ENCODE assay signal across 9 cellular contexts in the genomic region with DNA sequence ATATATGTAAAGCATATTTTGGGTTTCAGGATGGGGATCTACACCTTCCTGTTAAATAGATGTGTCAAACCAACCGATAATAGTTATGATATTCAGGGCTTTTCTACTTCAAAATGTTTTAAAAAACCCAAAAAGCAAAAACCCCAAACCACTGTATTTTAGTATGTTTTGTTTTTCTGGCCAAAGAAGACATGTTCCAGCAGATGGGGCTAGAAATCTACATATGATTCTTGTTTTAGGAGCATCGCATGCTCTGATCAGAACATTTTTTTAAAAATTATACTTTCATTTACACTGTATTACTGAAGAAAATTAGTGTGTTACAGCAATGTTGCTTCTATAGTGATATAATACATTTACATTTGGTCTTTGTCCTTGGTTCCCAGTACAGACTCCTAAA. TPM values are rescaled to one million over a fixed set of nuclear protein-coding genes. Genes with fewer than 3 reads are reported as not detected.
DNase-seq lines count a peak whose midpoint lies in the region; ATAC-seq lines count a peak whose summit lies in the region.
"Had no signal": no experiment of that assay in that cellular context is flagged by ENCODE, and none has a peak within 500 bp of the region (broad histone marks: within the 10 kb centered on the region; RNA-seq: fewer than 3 reads in every experiment).

No MANE protein-coding gene starts in this region.

- H3K4me3 Mint-ChIP-seq in naive thymus-derived CD4-positive, alpha-beta T cell, result no peak overlapping the region
- no peak overlapping the region for H3K4me3 Mint-ChIP-seq in activated T-cell treated with anti-CD3 and anti-CD28 coated beads, Interleukin-2, amount 50 U/mL, for 4 hours

- DNase-seq in EL (peak; percentile 30), HCEC 1CT (peak; percentile 3), adipocyte (ENCODE audit: low read depth) (peak; percentile 73), MG63 (no peak), hepatic stellate cell (ENCODE audit: low spot score) (no peak), NCI-H146 (lab: John Stamatoyannopoulos, UW) (no peak)
- DNase-seq in naive thymus-derived CD4-positive, alpha-beta T cell, result peak in 7 of 9 donors; percentile 10 to 46 (median 33)
- no peak for DNase-seq in activated T-cell treated with anti-CD3 and anti-CD28 coated beads, Interleukin-2, amount 50 U/mL, for 4 hours

- no peak overlapping the region for H3K27ac ChIP-seq in naive thymus-derived CD4-positive, alpha-beta T cell (ENCODE audit: low read depth, low read length)
- H3K27ac ChIP-seq: epithelial cell of prostate had no signal

- no peak overlapping the region for H3K4me3 ChIP-seq in adipocyte (ENCODE audit: low read length)
- H3K4me3 ChIP-seq in naive thymus-derived CD4-positive, alpha-beta T cell (ENCODE audit: low read length), result no peak overlapping the region
- no peak overlapping the region for H3K4me3 ChIP-seq in MG63

- POLR2A ChIA-PET in naive thymus-derived CD4-positive, alpha-beta T cell (lab: Charles Lee), result interaction anchor here (1.0 to 1.5 kb wide), 3 partner anchors 8 to 11 kb away, joined by 4 to 5 read pairs (median 5); a partner anchor contains a TSS

- H3K9me3 ChIP-seq in adipocyte (ENCODE audit: control insufficient read depth, low read length) (no peaks in the 10 kb centered on the region), MG63 (no peaks in the 10 kb centered on the region)
- H3K9me3 ChIP-seq in naive thymus-derived CD4-positive, alpha-beta T cell (ENCODE audit: control insufficient read depth in 2 of 3, low read length in 3 of 3), result no peaks in the 10 kb centered on the region

- CTCF ChIA-PET in naive thymus-derived CD4-positive, alpha-beta T cell (lab: Charles Lee), result interaction anchor here (0.6 to 5.0 kb wide), 10 partner anchors 21 to 793 kb away, joined by 3 to 20 read pairs (median 4); no protein-coding TSS in a partner anchor

- H3K36me3 Mint-ChIP-seq in naive thymus-derived CD4-positive, alpha-beta T cell, result peaks cover 0 to 22% (median 6%) of the 10 kb centered on the region in 5 donors
- peaks cover 24% of the 10 kb centered on the region for H3K36me3 Mint-ChIP-seq in activated T-cell treated with anti-CD3 and anti-CD28 coated beads, Interleukin-2, amount 50 U/mL, for 4 hours (ENCODE audit: insufficient read depth)

- peak overlapping the region; percentile 63 for H3K9ac ChIP-seq in adipocyte (ENCODE audit: low read length)

- no peaks in the 10 kb centered on the region for H3K27me3 Mint-ChIP-seq in naive thymus-derived CD4-positive, alpha-beta T cell
- H3K27me3 Mint-ChIP-seq in activated T-cell treated with anti-CD3 and anti-CD28 coated beads, Interleukin-2, amount 50 U/mL, for 4 hours (ENCODE audit: low read depth), result no peaks in the 10 kb centered on the region

- peak; percentile 47 for ATAC-seq in naive thymus-derived CD4-positive, alpha-beta T cell
- ATAC-seq in activated T-cell treated with anti-CD3 and anti-CD28 coated beads, Interleukin-2, amount 50 U/mL, for 4 hours, result no peak

- no peaks in the 10 kb centered on the region for H3K27me3 ChIP-seq in adipocyte (replicated peaks; ENCODE audit: control insufficient read depth, insufficient read depth, low read length)
- H3K27me3 ChIP-seq in naive thymus-derived CD4-positive, alpha-beta T cell (ENCODE audit: control insufficient read depth in 2 of 2, insufficient read depth in 2 of 2, low read length in 2 of 2), result no peaks in the 10 kb centered on the region
- H3K27me3 ChIP-seq in MG63, result no peaks in the 10 kb centered on the region

- H3K36me3 ChIP-seq in adipocyte (ENCODE audit: control insufficient read depth, insufficient read depth, low read length, severe bottlenecking) (peaks cover 9% of the 10 kb centered on the region), MG63 (peaks cover 38% of the 10 kb centered on the region)
- peaks cover 0 to 10% (median 0%) of the 10 kb centered on the region in 3 experiments for H3K36me3 ChIP-seq in naive thymus-derived CD4-positive, alpha-beta T cell (ENCODE audit: control insufficient read depth in 2 of 3, insufficient read depth in 3 of 3, low read length in 3 of 3)

- intact Hi-C loops in naive thymus-derived CD4-positive, alpha-beta T cell (cut with micrococcal nuclease), result loop anchor here (1.0 to 10.0 kb wide), 4 partner anchors 35 to 828 kb away; no protein-coding TSS in a partner anchor

- H3K9me3 Mint-ChIP-seq in naive thymus-derived CD4-positive, alpha-beta T cell, result no peaks in the 10 kb centered on the region
- H3K9me3 Mint-ChIP-seq in activated T-cell treated with anti-CD3 and anti-CD28 coated beads, Interleukin-2, amount 50 U/mL, for 4 hours, result no peaks in the 10 kb centered on the region

- peaks cover 16 to 62% (median 47%) of the 10 kb centered on the region in 7 donors for H3K4me1 Mint-ChIP-seq in naive thymus-derived CD4-positive, alpha-beta T cell
- peaks cover 38% of the 10 kb centered on the region for H3K4me1 Mint-ChIP-seq in activated T-cell treated with anti-CD3 and anti-CD28 coated beads, Interleukin-2, amount 50 U/mL, for 4 hours (ENCODE audit: low read depth)

- H3K27ac Mint-ChIP-seq in naive thymus-derived CD4-positive, alpha-beta T cell, result peak overlapping the region in 3 of 9 donors; percentile 2 to 23 (median 20)

- H3K4me1 ChIP-seq in adipocyte (ENCODE audit: control insufficient read depth, insufficient read depth, low read length), result peaks cover 46% of the 10 kb centered on the region
- peaks cover 6 to 8% of the 10 kb centered on the region in 2 donors for H3K4me1 ChIP-seq in naive thymus-derived CD4-positive, alpha-beta T cell (ENCODE audit: control insufficient read depth in 2 of 2, insufficient read depth in 2 of 2, low read length in 2 of 2)

RNA-seq across cellular contexts. Expression of a gene that starts 11.0 kb away (rescaled TPM):
- total RNA-seq in naive thymus-derived CD4-positive, alpha-beta T cell, result 10 to 100 TPM in 4 of 5 experiments, 1 to 10 TPM in 1; 8.8 to 21.5 (median 18.7) TPM
- 10 to 100 TPM in 1 of 2 donors, 1 to 10 TPM in 1; 7.6 to 15.3 TPM for polyA plus RNA-seq in naive thymus-derived CD4-positive, alpha-beta T cell
- total RNA-seq in activated T-cell treated with anti-CD3 and anti-CD28 coated beads, Interleukin-2, amount 50 U/mL, for 4 hours, result 10 to 100 TPM; 15.3 to 18.1 (median 16.5) TPM
- total RNA-seq in MG63 (2014; rRNA removed; shearing (Covaris generic); ENCODE audit: low replicate concordance), result 19.2 and 23.5 TPM in 2 replicates

RNA-seq across cellular contexts. Expression of a gene that starts 49.6 kb away (rescaled TPM):
- 10 to 100 TPM; 15.3 to 26.7 (median 25.5) TPM for total RNA-seq in naive thymus-derived CD4-positive, alpha-beta T cell
- polyA plus RNA-seq in naive thymus-derived CD4-positive, alpha-beta T cell, result 10 to 100 TPM; 13.8 to 25.7 TPM
- 10 to 100 TPM; 18.5 to 21.7 (median 19.5) TPM for total RNA-seq in activated T-cell treated with anti-CD3 and anti-CD28 coated beads, Interleukin-2, amount 50 U/mL, for 4 hours
- 23.3 and 34.0 TPM in 2 replicates for total RNA-seq in MG63 (2014; rRNA removed; shearing (Covaris generic); ENCODE audit: low replicate concordance)

RNA-seq across cellular contexts. Expression of a gene that starts 52.9 kb away (rescaled TPM):
- under 1 TPM in 2 of 5 experiments, not detected in 3; 0.56 TPM for total RNA-seq in naive thymus-derived CD4-positive, alpha-beta T cell
- not detected for polyA plus RNA-seq in naive thymus-derived CD4-positive, alpha-beta T cell
- total RNA-seq in activated T-cell treated with anti-CD3 and anti-CD28 coated beads, Interleukin-2, amount 50 U/mL, for 4 hours, result not detected
- total RNA-seq in MG63 (2014; rRNA removed; shearing (Covaris generic); ENCODE audit: low replicate concordance), result not detected in 2 replicates

Comparison
In these comparisons a context has a peak if more than half of its experiments do, and no peak if none do; other contexts are left out.
1. DNase-seq: peak in EL (single experiment), HCEC 1CT (single experiment), adipocyte (single experiment) and naive thymus-derived CD4-positive, alpha-beta T cell (7 of 9); none in activated T-cell treated with anti-CD3 and anti-CD28 coated beads, Interleukin-2, amount 50 U/mL, for 4 hours (single experiment), MG63 (single experiment), hepatic stellate cell (single experiment) and NCI-H146 (single experiment).